ENCODE assay signal across 8 cellular contexts in the genomic region with DNA sequence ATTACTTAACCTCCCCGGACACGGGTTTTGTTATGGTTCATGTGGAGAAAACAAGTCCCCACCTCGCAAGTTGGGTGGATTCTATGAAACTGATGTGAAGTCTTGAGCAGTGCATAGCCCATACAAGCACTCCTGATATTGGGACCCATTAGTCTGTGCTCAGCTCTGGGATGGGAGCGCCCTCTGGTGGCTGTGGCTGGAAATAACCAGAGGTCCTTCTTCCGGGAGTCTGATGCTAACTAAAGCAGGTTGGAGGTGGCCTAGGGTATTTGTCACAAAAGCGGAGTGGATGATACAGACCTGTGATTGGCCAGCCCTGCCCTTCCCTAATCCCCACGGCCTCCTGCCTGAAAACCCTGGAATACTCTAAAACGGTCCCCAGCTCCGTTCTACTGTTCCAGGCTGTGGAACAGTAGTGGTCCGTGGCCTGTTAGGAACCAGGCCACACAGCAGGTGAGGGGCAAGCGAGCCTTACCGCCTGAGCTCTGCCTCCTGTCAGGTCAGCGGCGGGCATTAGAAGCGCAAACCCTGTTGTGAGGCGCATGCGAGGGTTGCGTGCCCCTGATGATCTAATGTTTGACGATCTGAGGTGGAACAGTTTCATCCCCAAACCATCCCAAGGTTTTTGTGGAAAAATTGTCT. TPM values are rescaled to one million over a fixed set of nuclear protein-coding genes. Genes with fewer than 3 reads are reported as not detected.
DNase-seq lines count a peak whose midpoint lies in the region; ATAC-seq and TF ChIP-seq lines count a peak whose summit lies in the region.

No MANE protein-coding gene starts in this region.

- no peak overlapping the region for H3K4me3 ChIP-seq in GM12865 (ENCODE audit: low read depth, low read length)
- H3K4me3 ChIP-seq in adrenal gland, result no peak overlapping the region

- DNase-seq in GM12865 (ENCODE audit: low read depth) (peak; percentile 89), HFFc6 (peak; percentile 82), NCI-H1092 treated with DMSO at 0.1 percent for 48 hours (lab: John Stamatoyannopoulos, UW) (peak; percentile 89), T-cell (peak; percentile 75 to 96 (median 89)), adrenal gland (peak; percentile 86 to 97 (median 90)), left ventricle myocardium superior (peak; percentile 91), retina (peak; percentile 88)

- H3K27ac Mint-ChIP-seq in HFFc6 (peak overlapping the region; percentile 48), T-cell (peak overlapping the region; percentile 11 to 65)

- H3K4me3 Mint-ChIP-seq in HFFc6, result no peak overlapping the region
- H3K4me3 Mint-ChIP-seq in T-cell, result no peak overlapping the region

- H3K27ac ChIP-seq in adrenal gland, result peak overlapping the region in 2 of 5 donors; percentile 51 to 73

- TF ChIP-seq CTCF in GM12865 (IDR thresholded peaks at IDR 0.05; ENCODE audit: insufficient read depth, low read depth, low read length, missing control alignments) (peak; percentile 95), HFFc6 (IDR thresholded peaks at IDR 0.05) (peak; percentile 99), adrenal gland (IDR thresholded peaks at IDR 0.05) (peak; percentile 95 to 98 (median 97))

- H3K27me3 Mint-ChIP-seq in HFFc6 (ENCODE audit: insufficient read depth) (peaks cover 30% of the 10 kb centered on the region), T-cell (no peaks in the 10 kb centered on the region)

- H3K9me3 Mint-ChIP-seq in HFFc6, result no peaks in the 10 kb centered on the region
- no peaks in the 10 kb centered on the region for H3K9me3 Mint-ChIP-seq in T-cell

- POLR2A ChIA-PET in T-cell (lab: Charles Lee), result no interaction called here

- WGBS in adrenal gland, 4 donors, result 16 to 30% (median 28%) methylated on average over 10 to 19 of the region's 19 CpGs

- H3K27me3 ChIP-seq in adrenal gland, result no peaks in the 10 kb centered on the region

- H3K4me1 ChIP-seq in adrenal gland (replicated peaks in 1 of 2), result peaks cover 35 to 56% of the 10 kb centered on the region in 2 donors

- peaks cover 0 to 27% of the 10 kb centered on the region in 2 donors for H3K36me3 ChIP-seq in adrenal gland (replicated peaks in 1 of 2)

- ATAC-seq in T-cell (replicated peaks in 1 of 4), result peak; percentile 86 to 93 (median 88)
- ATAC-seq in left ventricle myocardium superior, result peak; percentile 73
- ATAC-seq in HG03139 (IDR thresholded peaks at IDR 0.05; ENCODE audit: unreplicated experiment), result no peak

- H3K36me3 Mint-ChIP-seq in HFFc6 (ENCODE audit: low read depth) (peaks cover 5% of the 10 kb centered on the region; the same call in 1 of the 2 replicates), T-cell (peaks cover 5% of the 10 kb centered on the region)

- H3K4me1 Mint-ChIP-seq in HFFc6 (ENCODE audit: low read depth) (peaks cover 47% of the 10 kb centered on the region), T-cell (peaks cover 13 to 16% (median 14%) of the 10 kb centered on the region in 3 donors)

- CTCF ChIA-PET in T-cell (lab: Charles Lee), result interaction anchor here (0.8 to 3.7 kb wide), 15 partner anchors 9 to 69 kb away, joined by 3 to 17 read pairs (median 5); partner anchors contain the start of gene RAPGEF3 (in 1 of the 2)

- H3K9me3 ChIP-seq in adrenal gland (replicated peaks in 1 of 3), result no peaks in the 10 kb centered on the region

- intact Hi-C loops in adrenal gland (cut with DNase I) (loop anchor here in 1 of 2 donors (5.0 kb wide), 1 partner anchor 37 kb away; no protein-coding TSS in a partner anchor), left ventricle myocardium superior (cut with micrococcal nuclease) (loop anchor here (10.0 kb wide), 1 partner anchor 55 kb away; no protein-coding TSS in a partner anchor)

- peak in 1 of 2 donors; percentile 1 for TF ChIP-seq POLR2A in adrenal gland (IDR thresholded peaks at IDR 0.05)

RNA-seq across cellular contexts. Expression of gene SLC48A1, which starts 6.4 kb away (rescaled TPM):
- total RNA-seq in HFFc6 (2021; fragmentation: NEBNext Ultra II Directional; extraction: Animal tissue kit (Norgen Biotek cat#: 25700)), result 10 to 100 TPM; 18.8 to 24.5 (median 21.0) TPM
- total RNA-seq in T-cell, result 10 to 100 TPM in 3 of 5 donors, 1 to 10 TPM in 2; 5.8 to 13.7 (median 10.2) TPM
- 10 to 100 TPM; 52.5 to 91.9 (median 73.6) TPM for total RNA-seq in adrenal gland
- 10 to 100 TPM; 36.3 to 51.0 (median 44.8) TPM for polyA plus RNA-seq in adrenal gland
- total RNA-seq in left ventricle myocardium superior, result 23.7 TPM

RNA-seq across cellular contexts. Expression of gene RAPGEF3, which starts 20.7 kb away (rescaled TPM):
- 1 to 10 TPM; 2.0 to 4.1 (median 3.1) TPM for total RNA-seq in HFFc6 (2021; fragmentation: NEBNext Ultra II Directional; extraction: Animal tissue kit (Norgen Biotek cat#: 25700))
- total RNA-seq in T-cell, result under 1 TPM; 0.25 to 0.99 (median 0.82) TPM
- 10 to 100 TPM in 3 of 8 donors, 1 to 10 TPM in 5; 2.4 to 14.6 (median 9.3) TPM for total RNA-seq in adrenal gland
- 10 to 100 TPM in 2 of 3 donors, 1 to 10 TPM in 1; 1.4 to 69.4 (median 43.8) TPM for polyA plus RNA-seq in adrenal gland
- 37.6 TPM for total RNA-seq in left ventricle myocardium superior

RNA-seq across cellular contexts. Expression of gene HDAC7, which starts 40.3 kb away (rescaled TPM):
- 100 to 1,000 TPM; 104 to 120 (median 108) TPM for total RNA-seq in HFFc6 (2021; fragmentation: NEBNext Ultra II Directional; extraction: Animal tissue kit (Norgen Biotek cat#: 25700))
- total RNA-seq in T-cell, result 100 to 1,000 TPM; 142 to 192 (median 165) TPM
- 100 to 1,000 TPM in 5 of 8 donors, 10 to 100 TPM in 3; 66.6 to 178 (median 147) TPM for total RNA-seq in adrenal gland
- 100 to 1,000 TPM; 110 to 184 (median 164) TPM for polyA plus RNA-seq in adrenal gland
- 35.4 TPM for total RNA-seq in left ventricle myocardium superior

RNA-seq across cellular contexts. Expression of gene ENDOU, which starts 54.1 kb away (rescaled TPM):
- total RNA-seq in HFFc6 (2021; fragmentation: NEBNext Ultra II Directional; extraction: Animal tissue kit (Norgen Biotek cat#: 25700)), result under 1 TPM in 1 of 6 experiments, not detected in 5; 0.11 TPM
- total RNA-seq in T-cell, result not detected
- total RNA-seq in adrenal gland, result 1 to 10 TPM in 3 of 8 donors, under 1 TPM in 2, not detected in 3; 0.18 to 2.6 (median 1.1) TPM
- under 1 TPM; 0.11 to 0.51 (median 0.16) TPM for polyA plus RNA-seq in adrenal gland
- 0.30 TPM for total RNA-seq in left ventricle myocardium superior
